Comparison of ENCODE assay signal across 34 cellular contexts in the genomic region with DNA sequence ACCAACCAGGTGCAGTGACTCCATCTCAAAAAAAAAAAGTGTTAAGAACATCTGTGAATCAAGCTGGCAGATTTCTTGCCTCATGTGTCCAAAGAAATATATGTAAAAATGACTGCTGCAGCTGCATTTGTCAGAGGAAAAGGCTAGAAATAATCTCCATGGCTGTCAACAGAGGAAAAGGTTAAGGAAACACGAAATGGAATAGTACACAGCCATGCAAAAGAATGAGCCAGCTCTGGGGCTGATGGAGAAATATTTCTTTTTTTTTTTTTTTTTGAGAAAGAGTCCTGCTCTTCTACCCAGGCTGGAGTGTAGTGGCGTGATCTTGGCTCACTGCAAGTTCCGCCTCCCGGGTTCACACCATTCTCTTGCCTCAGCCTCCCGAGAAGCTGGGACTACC. TPM values are rescaled to one million over a fixed set of nuclear protein-coding genes. Genes with fewer than 3 reads are reported as not detected.
"Had no signal": no experiment of that assay in that cellular context is flagged by ENCODE, and none has a peak within 500 bp of the region (broad histone marks: within the 10 kb centered on the region; RNA-seq: fewer than 3 reads in every experiment).

No MANE protein-coding gene starts in this region.

- H3K9me3 ChIP-seq: colonic mucosa, esophagus squamous epithelium, gastrocnemius medialis, heart right ventricle, left lung, lower lobe of right lung had no signal

- H3K4me3 ChIP-seq: colonic mucosa, esophagus squamous epithelium, gastrocnemius medialis, heart right ventricle, left lung, lower lobe of right lung had no signal

- H3K4me3 Mint-ChIP-seq: dendritic cell treated with granulocyte-macrophage colony-stimulating factor and Interleukin-4, amounts not matched to agents 40 ng/mL and 50 ng/mL, for 4 days; effector memory CD8-positive, alpha-beta T cell; endodermal cell; naive thymus-derived CD4-positive, alpha-beta T cell had no signal

- H3K27ac ChIP-seq: colonic mucosa, epithelial cell of prostate, esophagus squamous epithelium, gastrocnemius medialis, heart right ventricle, left lung, lower lobe of right lung had no signal

- ATAC-seq: effector memory CD8-positive, alpha-beta T cell; esophagus mucosa; gastrocnemius medialis; heart right ventricle; left cardiac atrium; left lung; left ventricle myocardium superior; lower lobe of right lung; naive thymus-derived CD4-positive, alpha-beta T cell had no signal

- H3K4me1 ChIP-seq: gastrocnemius medialis had no signal

- H3K27ac Mint-ChIP-seq: dendritic cell treated with granulocyte-macrophage colony-stimulating factor and Interleukin-4, amounts not matched to agents 40 ng/mL and 50 ng/mL, for 4 days; effector memory CD8-positive, alpha-beta T cell; endodermal cell; naive thymus-derived CD4-positive, alpha-beta T cell had no signal

- DNase-seq: colonic mucosa; cortex of kidney; effector CD8-positive, alpha-beta T cell; effector memory CD8-positive, alpha-beta T cell; endodermal cell; erythroblast; esophagus squamous epithelium; foreskin fibroblast; foreskin melanocyte; gastrocnemius medialis; glutamatergic neuron; head of caudate nucleus; heart right ventricle; hippocampal formation; left cardiac atrium; left ventricle myocardium superior; lower lobe of right lung; mesenchymal stem cell; midbrain; naive thymus-derived CD4-positive, alpha-beta T cell had no signal

- H3K4me1 Mint-ChIP-seq: endodermal cell had no signal

- H3K36me3 ChIP-seq: colonic mucosa had no signal

- H3K9me3 Mint-ChIP-seq: dendritic cell treated with granulocyte-macrophage colony-stimulating factor and Interleukin-4, amounts not matched to agents 40 ng/mL and 50 ng/mL, for 4 days; effector memory CD8-positive, alpha-beta T cell had no signal

- FAIRE-seq: endometrium, islet of Langerhans, keratinocyte had no signal

- H3K27me3 ChIP-seq: colonic mucosa, esophagus squamous epithelium, gastrocnemius medialis, heart right ventricle, left lung had no signal

- H3K27me3 Mint-ChIP-seq: dendritic cell treated with granulocyte-macrophage colony-stimulating factor and Interleukin-4, amounts not matched to agents 40 ng/mL and 50 ng/mL, for 4 days; effector memory CD8-positive, alpha-beta T cell; naive thymus-derived CD4-positive, alpha-beta T cell had no signal

RNA-seq across cellular contexts. Expression of a gene that starts 36.9 kb away (rescaled TPM):
- total RNA-seq: colonic mucosa; dermis microvascular lymphatic vessel endothelial cell; endodermal cell; esophagus mucosa; esophagus squamous epithelium; gastrocnemius medialis; glomerular endothelial cell; heart right ventricle; kidney epithelial cell; left cardiac atrium; left lung; left ventricle myocardium superior; lower leg skin; lower lobe of right lung; lung microvascular endothelial cell; mononuclear cell; mucosa of gallbladder; naive thymus-derived CD4-positive, alpha-beta T cell had no signal
- polyA plus RNA-seq: heart right ventricle; keratinocyte; naive thymus-derived CD4-positive, alpha-beta T cell had no signal
